8 cellular contexts compared by ENCODE assay signal in genomic region chr3:38497026-38497425, GRCh38. TPM values are rescaled to one million over a fixed set of nuclear protein-coding genes. Genes with fewer than 3 reads are reported as not detected.
A peak's percentile ranks its signal among the peaks of the same experiment; 100 is the strongest.
DNase-seq lines count a peak whose midpoint lies in the region; ATAC-seq, FAIRE-seq and TF ChIP-seq lines count a peak whose summit lies in the region.

No MANE protein-coding gene starts in this region.

- H3K4me3 Mint-ChIP-seq in activated T-helper 2 cell treated with anti-CD3 and anti-CD28 coated beads, Interferon-gamma antibody, Interleukin-2, Interleukin-4, amounts not matched to agents 10 μg/mL and 5 μg/mL and 100 μg/mL, durations not matched to agents 14 hours and 24 hours and 36 hours (ENCODE audit: low read depth) = peak overlapping the region; percentile 91

- WGBS in urinary bladder = 36% methylated on average over 4 of the region's 4 CpGs
- WGBS in lower leg skin, 2 donors = 28 to 47% methylated on average over 4 of the region's 4 CpGs

- H3K4me1 ChIP-seq in cardiac muscle cell (ENCODE audit: low read depth) (no peaks in the 10 kb centered on the region), kidney (ENCODE audit: control insufficient read depth in 1 of 2, insufficient read depth in 1 of 2, low read depth in 1 of 2, low read length in 2 of 2) (no peaks in the 10 kb centered on the region), urinary bladder (ENCODE audit: insufficient read depth) (peaks cover 1% of the 10 kb centered on the region)

- no peak for FAIRE-seq in kidney (lab: Jason Lieb, UNC)

- H3K9ac ChIP-seq in kidney (ENCODE audit: low read length in 2 of 2) = no peak overlapping the region

- H3K27me3 Mint-ChIP-seq in activated T-helper 2 cell treated with anti-CD3 and anti-CD28 coated beads, Interferon-gamma antibody, Interleukin-2, Interleukin-4, amounts not matched to agents 10 μg/mL and 5 μg/mL and 100 μg/mL, durations not matched to agents 14 hours and 24 hours and 36 hours (ENCODE audit: low read depth) = no peaks in the 10 kb centered on the region

- H3K27me3 ChIP-seq in cardiac muscle cell = no peaks in the 10 kb centered on the region

- no peak for TF ChIP-seq CTCF in cardiac muscle cell (IDR thresholded peaks at IDR 0.05; ENCODE audit: low read depth, low read length)
- no peak for TF ChIP-seq CTCF in kidney (IDR thresholded peaks at IDR 0.05; ENCODE audit: borderline replicate concordance, extremely low read depth, insufficient read depth)
- TF ChIP-seq CTCF in lower leg skin (IDR thresholded peaks at IDR 0.05) = no peak

- DNase-seq in cardiac muscle cell (ENCODE audit: low read depth in 1 of 2, low spot score in 1 of 2) (peak in 1 of 2 donors; percentile 44), cardiac septum (ENCODE audit: low spot score) (no peak), kidney (no peak), left colon (no peak), NOMO-1 (lab: John Stamatoyannopoulos, UW; ENCODE audit: unreplicated experiment in 2 of 2) (no peak), lower leg skin (ENCODE audit: low spot score in 2 of 2) (no peak)
- no peak for DNase-seq in activated T-helper 2 cell treated with anti-CD3 and anti-CD28 coated beads, Interferon-gamma antibody, Interleukin-2, Interleukin-4, amounts not matched to agents 10 μg/mL and 5 μg/mL and 100 μg/mL, durations not matched to agents 14 hours and 24 hours and 36 hours (ENCODE audit: low spot score)

- no peaks in the 10 kb centered on the region for H3K9me3 ChIP-seq in cardiac muscle cell (ENCODE audit: low read depth)
- H3K9me3 ChIP-seq in kidney (ENCODE audit: control insufficient read depth in 1 of 2, low read length in 2 of 2) = no peaks in the 10 kb centered on the region

- H3K9me3 Mint-ChIP-seq in activated T-helper 2 cell treated with anti-CD3 and anti-CD28 coated beads, Interferon-gamma antibody, Interleukin-2, Interleukin-4, amounts not matched to agents 10 μg/mL and 5 μg/mL and 100 μg/mL, durations not matched to agents 14 hours and 24 hours and 36 hours = no peaks in the 10 kb centered on the region

- ATAC-seq in left colon = no peak

- no peak for TF ChIP-seq POLR2A in lower leg skin (IDR thresholded peaks at IDR 0.05)

- H3K27ac Mint-ChIP-seq in activated T-helper 2 cell treated with anti-CD3 and anti-CD28 coated beads, Interferon-gamma antibody, Interleukin-2, Interleukin-4, amounts not matched to agents 10 μg/mL and 5 μg/mL and 100 μg/mL, durations not matched to agents 14 hours and 24 hours and 36 hours = peak overlapping the region; percentile 82

- H3K36me3 ChIP-seq in cardiac muscle cell (no peaks in the 10 kb centered on the region), kidney (ENCODE audit: control insufficient read depth in 1 of 2, insufficient read depth in 2 of 2, low read length in 2 of 2) (no peaks in the 10 kb centered on the region), urinary bladder (ENCODE audit: insufficient read depth) (no peaks in the 10 kb centered on the region)

- intact Hi-C loops in cardiac septum (cut with DNase I) = loop anchor here (2.0 to 10.0 kb wide), 3 partner anchors 26 to 228 kb away; no protein-coding TSS in a partner anchor
- intact Hi-C loops in activated T-helper 2 cell treated with anti-CD3 and anti-CD28 coated beads, Interferon-gamma antibody, Interleukin-2, Interleukin-4, amounts not matched to agents 10 μg/mL and 5 μg/mL and 100 μg/mL, durations not matched to agents 14 hours and 24 hours and 36 hours (cut with micrococcal nuclease) = loop anchor here (2.0 kb wide), 3 partner anchors 24 to 910 kb away; partner anchors contain the start of gene RPSA
- intact Hi-C loops in kidney (cut with DNase I) = no loop called here
- intact Hi-C loops in left colon (cut with DNase I, micrococcal nuclease) = no loop called here
- intact Hi-C loops in lower leg skin (cut with DNase I; ENCODE audit: low total_unique reads) = no loop called here

- H3K27ac ChIP-seq in cardiac muscle cell = no peak overlapping the region
- H3K27ac ChIP-seq in kidney (ENCODE audit: low read depth in 2 of 2, low read length in 2 of 2) = no peak overlapping the region
- H3K27ac ChIP-seq in urinary bladder (ENCODE audit: low read depth) = no peak overlapping the region

- H3K36me3 Mint-ChIP-seq in activated T-helper 2 cell treated with anti-CD3 and anti-CD28 coated beads, Interferon-gamma antibody, Interleukin-2, Interleukin-4, amounts not matched to agents 10 μg/mL and 5 μg/mL and 100 μg/mL, durations not matched to agents 14 hours and 24 hours and 36 hours (ENCODE audit: low read depth) = peaks cover 26% of the 10 kb centered on the region

- H3K4me3 ChIP-seq in cardiac muscle cell = peak overlapping the region; percentile 40
- H3K4me3 ChIP-seq in kidney (ENCODE audit: low read length in 2 of 2) = peak overlapping the region; percentile 81 to 84
- peak overlapping the region; percentile 76 for H3K4me3 ChIP-seq in urinary bladder (ENCODE audit: low read depth, low read length)
- H3K4me3 ChIP-seq in lower leg skin (ENCODE audit: low read depth, poor library complexity, severe bottlenecking) = no peak overlapping the region

- H3K4me1 Mint-ChIP-seq in activated T-helper 2 cell treated with anti-CD3 and anti-CD28 coated beads, Interferon-gamma antibody, Interleukin-2, Interleukin-4, amounts not matched to agents 10 μg/mL and 5 μg/mL and 100 μg/mL, durations not matched to agents 14 hours and 24 hours and 36 hours (ENCODE audit: low read depth) = peaks cover 15% of the 10 kb centered on the region

RNA-seq across cellular contexts. Expression of gene EXOG, which starts 0.9 kb away (rescaled TPM):
- total RNA-seq in cardiac muscle cell (4.3 and 5.0 TPM in 2 replicates), cardiac septum (38.6 TPM), kidney (16.4 TPM), urinary bladder (21.9 TPM), left colon (1 to 10 TPM; 6.9 to 7.3 TPM), lower leg skin (1 to 10 TPM in 3 of 4 donors, under 1 TPM in 1; 0.34 to 3.9 (median 3.1) TPM)
- polyA plus RNA-seq in cardiac muscle cell (7.0 and 9.1 TPM in 2 replicates), kidney (ENCODE audit: insufficient read depth, low read depth, low replicate concordance) (5.5 TPM), urinary bladder (22.0 TPM)
- 13.7 and 14.0 TPM in 2 replicates for total RNA-seq in activated T-helper 2 cell treated with anti-CD3 and anti-CD28 coated beads, Interferon-gamma antibody, Interleukin-2, Interleukin-4, amounts not matched to agents 10 μg/mL and 5 μg/mL and 100 μg/mL, durations not matched to agents 14 hours and 24 hours and 36 hours

RNA-seq across cellular contexts. Expression of gene ACVR2B, which starts 43.3 kb away (rescaled TPM):
- total RNA-seq in cardiac muscle cell (34.8 and 70.4 TPM in 2 replicates), cardiac septum (6.3 TPM), kidney (11.2 TPM), urinary bladder (11.7 TPM), left colon (1 to 10 TPM; 5.2 to 7.1 TPM), lower leg skin (1 to 10 TPM; 2.5 to 6.0 (median 3.8) TPM)
- polyA plus RNA-seq in cardiac muscle cell (28.6 and 32.8 TPM in 2 replicates), kidney (ENCODE audit: insufficient read depth, low read depth, low replicate concordance) (1.2 TPM), urinary bladder (1.4 TPM)
- 10.3 and 12.0 TPM in 2 replicates for total RNA-seq in activated T-helper 2 cell treated with anti-CD3 and anti-CD28 coated beads, Interferon-gamma antibody, Interleukin-2, Interleukin-4, amounts not matched to agents 10 μg/mL and 5 μg/mL and 100 μg/mL, durations not matched to agents 14 hours and 24 hours and 36 hours

Comparison
In these comparisons a context has a peak if more than half of its experiments do, and no peak if none do; other contexts are left out.
1. intact Hi-C loops: an anchor here in cardiac septum (2.0 to 10.0 kb wide) and activated T-helper 2 cell treated with anti-CD3 and anti-CD28 coated beads, Interferon-gamma antibody, Interleukin-2, Interleukin-4, amounts not matched to agents 10 μg/mL and 5 μg/mL and 100 μg/mL, durations not matched to agents 14 hours and 24 hours and 36 hours (2.0 kb wide); none called in kidney, left colon and lower leg skin.